17 cellular contexts compared by ENCODE assay signal in the genomic region with DNA sequence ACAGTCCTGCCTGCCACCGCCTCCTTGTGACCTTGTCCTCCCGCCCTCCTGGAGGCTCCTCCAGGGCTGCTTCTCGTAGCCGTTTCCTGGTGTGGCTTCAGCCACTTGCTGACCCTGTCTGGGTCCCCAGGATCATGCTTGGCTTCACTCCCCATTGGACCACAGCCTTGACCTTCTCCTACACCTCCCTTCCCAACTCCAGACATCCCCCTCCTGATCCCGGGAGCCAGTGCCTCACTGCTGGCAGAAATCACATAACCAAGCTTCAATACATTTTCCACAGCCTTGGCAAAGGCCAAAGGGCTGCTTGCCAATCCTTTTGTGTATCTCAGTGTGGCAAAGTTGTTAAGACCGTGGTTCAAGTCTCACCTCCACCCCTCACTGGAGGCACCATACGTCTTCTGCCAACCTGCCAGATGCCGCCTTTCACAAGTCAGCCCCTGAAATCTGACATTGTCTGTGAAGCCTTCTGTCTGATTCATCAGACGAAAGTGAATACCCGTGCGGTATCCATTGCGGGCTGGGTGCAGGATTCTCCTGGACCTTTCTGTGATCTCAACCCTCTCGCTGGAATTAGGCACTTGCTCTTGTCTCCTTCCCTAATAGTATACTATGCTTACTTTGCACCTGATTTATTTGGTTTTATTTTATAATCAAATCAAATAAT.
"Had no signal": no experiment of that assay in that cellular context is flagged by ENCODE, and none has a peak within 500 bp of the region (broad histone marks: within the 10 kb centered on the region; RNA-seq: fewer than 3 reads in every experiment).

No MANE protein-coding gene starts in this region.

- H3K9me3 Mint-ChIP-seq: activated B cell treated with CpG ODN at 0.5 μM for 24 hours; activated T-helper 17 cell treated with anti-CD3 and anti-CD28 coated beads, Interleukin-2, amount 50 U/mL, for 72 hours had no signal

- H3K36me3 Mint-ChIP-seq: activated CD4-positive, alpha-beta memory T cell treated with anti-CD3 and anti-CD28 coated beads for 36 hours; activated naive CD8-positive, alpha-beta T cell treated with anti-CD3 and anti-CD28 coated beads for 36 hours had no signal

- H3K4me1 ChIP-seq: esophagus squamous epithelium, lower lobe of right lung, tibial nerve, uterus had no signal

- H3K4me1 Mint-ChIP-seq: activated B cell treated with CpG ODN at 0.5 μM for 24 hours; activated naive CD8-positive, alpha-beta T cell treated with anti-CD3 and anti-CD28 coated beads for 36 hours; activated T-helper 17 cell treated with anti-CD3 and anti-CD28 coated beads, Interleukin-2, amount 50 U/mL, for 72 hours; nephron progenitor cell had no signal

- H3K4me3 ChIP-seq: esophagus squamous epithelium, heart right ventricle, lower lobe of right lung, tibial nerve, uterus had no signal

- H3K36me3 ChIP-seq: esophagus squamous epithelium, heart right ventricle, lower lobe of right lung, tibial nerve, uterus had no signal

- H3K9me3 ChIP-seq: lower lobe of right lung, uterus had no signal

- H3K27me3 ChIP-seq: tibial nerve, uterus had no signal

- DNase-seq: activated B cell treated with CpG ODN at 0.5 μM for 24 hours; activated CD4-positive, alpha-beta memory T cell treated with anti-CD3 and anti-CD28 coated beads for 36 hours; activated CD4-positive, alpha-beta T cell treated with anti-CD3 and anti-CD28 coated beads for 4 hours; activated naive CD4-positive, alpha-beta T cell; activated naive CD8-positive, alpha-beta T cell treated with anti-CD3 and anti-CD28 coated beads for 36 hours; activated T-cell treated with anti-CD3 and anti-CD28 coated beads, Interleukin-2, amount 50 U/mL, for 1 hour; amniotic stem cell; effector CD8-positive, alpha-beta T cell; esophagus squamous epithelium; heart right ventricle; lower lobe of right lung; midbrain; nephron progenitor cell; uterus had no signal

- H3K27ac Mint-ChIP-seq: activated B cell treated with CpG ODN at 0.5 μM for 24 hours; activated CD4-positive, alpha-beta memory T cell treated with anti-CD3 and anti-CD28 coated beads for 36 hours; activated naive CD8-positive, alpha-beta T cell treated with anti-CD3 and anti-CD28 coated beads for 36 hours; activated T-helper 17 cell treated with anti-CD3 and anti-CD28 coated beads, Interleukin-2, amount 50 U/mL, for 72 hours; nephron progenitor cell; stimulated activated naive CD8-positive, alpha-beta T cell treated with anti-CD3 and anti-CD28 coated beads, Interleukin-15, Interleukin-2, amounts not matched to agents 100 ng/mL and 50 ng/mL, for 24 hours had no signal

- ATAC-seq: activated T-helper 17 cell treated with anti-CD3 and anti-CD28 coated beads, Interleukin-2, amount 50 U/mL, for 72 hours; heart right ventricle; lower lobe of right lung had no signal

- H3K27ac ChIP-seq: esophagus squamous epithelium, heart right ventricle, lower lobe of right lung, tibial nerve, uterus had no signal

- H3K4me3 Mint-ChIP-seq: activated B cell treated with CpG ODN at 0.5 μM for 24 hours; activated CD4-positive, alpha-beta memory T cell treated with anti-CD3 and anti-CD28 coated beads for 36 hours; activated naive CD8-positive, alpha-beta T cell treated with anti-CD3 and anti-CD28 coated beads for 36 hours; activated T-helper 17 cell treated with anti-CD3 and anti-CD28 coated beads, Interleukin-2, amount 50 U/mL, for 72 hours; nephron progenitor cell; stimulated activated naive CD8-positive, alpha-beta T cell treated with anti-CD3 and anti-CD28 coated beads, Interleukin-15, Interleukin-2, amounts not matched to agents 100 ng/mL and 50 ng/mL, for 24 hours had no signal
